Comparison of ENCODE assay signal across 12 cellular contexts in the genomic region with DNA sequence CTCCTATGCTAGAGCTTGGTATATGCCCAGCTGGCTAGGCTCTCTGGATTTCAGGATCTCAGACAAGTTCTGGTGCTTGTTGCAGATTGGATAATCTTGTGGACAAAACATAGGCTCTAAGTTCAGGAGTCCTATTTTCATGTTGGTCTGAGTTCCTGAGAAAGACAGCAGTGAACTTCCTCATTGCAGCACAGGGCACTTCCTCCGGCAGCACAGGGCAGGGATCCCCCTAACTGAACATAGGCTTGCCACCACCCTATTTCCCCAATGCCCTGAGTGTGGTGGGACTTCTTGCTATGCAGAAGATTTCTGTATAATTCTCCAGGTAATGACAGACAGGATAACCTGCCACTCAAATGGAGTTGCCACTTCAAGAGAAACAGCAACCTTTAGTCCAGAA.
A peak's percentile ranks its signal among the peaks of the same experiment; 100 is the strongest.
DNase-seq lines count a peak whose midpoint lies in the region; ATAC-seq and TF ChIP-seq lines count a peak whose summit lies in the region.
"Had no signal": no experiment of that assay in that cellular context is flagged by ENCODE, and none has a peak within 500 bp of the region (broad histone marks: within the 10 kb centered on the region; RNA-seq: fewer than 3 reads in every experiment).

No MANE protein-coding gene starts in this region.

- 0 out of 2 replicates have a peak overlapping the region, but pooled peaks have one; percentile 37 for H3K14ac ChIP-seq in IMR-90 (replicated peaks; ENCODE audit: low read depth, low read length)

- H3K56ac ChIP-seq in IMR-90 (ENCODE audit: extremely low read depth, insufficient read depth, low read length): no peak overlapping the region

- H4K8ac ChIP-seq in IMR-90 (ENCODE audit: low read depth in 2 of 2, low read length in 2 of 2): no peak overlapping the region

- BruUV-seq in IMR-90 (replicated peaks; lab: Mats Ljungman, UMichigan): no TSS peak

- ATAC-seq in IMR-90 (ENCODE audit: low read depth) (no peak), GM19035 (IDR thresholded peaks at IDR 0.05; ENCODE audit: unreplicated experiment) (no peak)
- ATAC-seq: heart left ventricle had no signal

- H3K9ac ChIP-seq in IMR-90 (ENCODE audit: low read depth, low read length): no peak overlapping the region

- no peaks in the 10 kb centered on the region for H3K27me3 ChIP-seq in IMR-90 (ENCODE audit: control insufficient read depth, insufficient read depth, low read length)
- H3K27me3 ChIP-seq in spleen (replicated peaks in 1 of 7): no peaks in the 10 kb centered on the region
- H3K27me3 ChIP-seq: heart left ventricle had no signal

- in situ Hi-C loops in IMR-90 (cut with MboI; ENCODE audit: low sequenced_read_pairs): no loop called here

- no peaks in the 10 kb centered on the region for H4K20me1 ChIP-seq in IMR-90 (ENCODE audit: insufficient read depth, low read length)

- peak overlapping the region; percentile 60 for H2BK5ac ChIP-seq in IMR-90 (ENCODE audit: low read depth, low read length, poor library complexity, severe bottlenecking)

- TF ChIP-seq CTCF in IMR-90 (conservative IDR thresholded peaks at IDR 0.05; ENCODE audit: low read depth, low read length) (no peak), RWPE1 (conservative IDR thresholded peaks at IDR 0.05; ENCODE audit: low read depth) (no peak), spleen (IDR thresholded peaks at IDR 0.05 in 8 of 11, conservative IDR thresholded peaks at IDR 0.05 in 3 of 11) (no peak)

- no peak overlapping the region for H4K5ac ChIP-seq in IMR-90 (ENCODE audit: low read depth, low read length)

- POLR2A ChIA-PET in IMR-90 (lab: Charles Lee; ENCODE audit: unreplicated experiment) (no interaction called here), RWPE1 (lab: Yijun Ruan, JAX; ENCODE audit: low non-redundant PET) (no interaction called here)

- H3K36me3 ChIP-seq in IMR-90 (ENCODE audit: control insufficient read depth, insufficient read depth, low read length) (no peaks in the 10 kb centered on the region), spleen (no peaks in the 10 kb centered on the region)
- H3K36me3 ChIP-seq: heart left ventricle had no signal

- H3K9me3 ChIP-seq in IMR-90 (ENCODE audit: control insufficient read depth, insufficient read depth, low read length) (no peaks in the 10 kb centered on the region), spleen (no peaks in the 10 kb centered on the region)
- H3K9me3 ChIP-seq: heart left ventricle had no signal

- peaks cover 12% of the 10 kb centered on the region for H3K9me1 ChIP-seq in IMR-90 (ENCODE audit: insufficient read depth, low read length)

- TF ChIP-seq RAD21 in IMR-90 (IDR thresholded peaks at IDR 0.05; ENCODE audit: low read length): no peak

- 0 out of 2 replicates have a peak overlapping the region, but pooled peaks have one; percentile 26 for H4K91ac ChIP-seq in IMR-90 (ENCODE audit: insufficient read depth, low read depth, low read length)

- no peaks in the 10 kb centered on the region for H3K79me1 ChIP-seq in IMR-90 (ENCODE audit: low read depth in 1 of 2, low read length in 2 of 2)

- no peak overlapping the region for H2AFZ ChIP-seq in IMR-90 (replicated peaks; ENCODE audit: low read length, poor library complexity)

- peak overlapping the region; percentile 99 for H2BK120ac ChIP-seq in IMR-90 (ENCODE audit: low read depth, low read length)

- TF ChIP-seq POLR2A in IMR-90 (IDR thresholded peaks at IDR 0.05; ENCODE audit: low read depth, low read length): no peak
- TF ChIP-seq POLR2A in spleen (IDR thresholded peaks at IDR 0.05): no peak

- intact Hi-C loops in IMR-90 (cut with micrococcal nuclease): loop anchor here (2.0 kb wide), 1 partner anchor 65 kb away; no protein-coding TSS in a partner anchor
- intact Hi-C loops in spleen (cut with DNase I; ENCODE audit: low total_unique reads): no loop called here

- no CpG with 5 or more reads among the region's 1 CpG for WGBS in IMR-90 (ENCODE audit: extremely low coverage in 2 of 2, insufficient read length in 1 of 2), 2 experiments
- WGBS in spleen, 5 donors: 17 to 78% (median 30%) methylated on average over 1 of the region's 1 CpG

- CTCF ChIA-PET in IMR-90 (lab: Yijun Ruan, JAX) (no interaction called here), RWPE1 (lab: Yijun Ruan, JAX) (interaction anchor here (1.5 kb wide), 1 partner anchor 149 kb away, joined by 4 read pairs; no protein-coding TSS in a partner anchor)

- peak overlapping the region; percentile 98 for H2BK20ac ChIP-seq in IMR-90 (ENCODE audit: low read depth, low read length)

- H3K4me3 ChIP-seq in IMR-90 (ENCODE audit: insufficient read depth, low read depth, low read length): no peak overlapping the region
- no peak overlapping the region for H3K4me3 ChIP-seq in spleen
- H3K4me3 ChIP-seq: heart left ventricle had no signal

- H3K4me1 ChIP-seq in IMR-90 (ENCODE audit: control insufficient read depth, insufficient read depth, low read length): peaks cover 7% of the 10 kb centered on the region; the same call in 1 of the 2 replicates
- peaks cover 25 to 52% (median 41%) of the 10 kb centered on the region in 6 donors for H3K4me1 ChIP-seq in spleen

- H2AK5ac ChIP-seq in IMR-90 (ENCODE audit: low read depth, low read length): no peak overlapping the region; the same call in 1 of the 2 replicates

- peak overlapping the region; percentile 52; the same call in 1 of the 3 replicates for H2BK15ac ChIP-seq in IMR-90 (ENCODE audit: low read depth, low read length)

- H3K4me2 ChIP-seq in IMR-90 (ENCODE audit: low read depth, low read length): no peak overlapping the region

- H3K27ac ChIP-seq in IMR-90 (ENCODE audit: insufficient read depth, low read length) (no peak overlapping the region), RWPE1 (peak overlapping the region; percentile 95), spleen (peak overlapping the region; percentile 48 to 93 (median 89))

- H3K4ac ChIP-seq in IMR-90 (ENCODE audit: low read depth, low read length): peak overlapping the region; percentile 35

- DNase-seq in IMR-90 (no peak), RWPE1 (ENCODE audit: low spot score) (no peak), globus pallidus (ENCODE audit: low spot score) (peak; percentile 29), spleen (peak; percentile 83), A172 (ENCODE audit: low spot score) (no peak), NCI-H774 (lab: John Stamatoyannopoulos, UW) (no peak)
- DNase-seq: activated CD8-positive, alpha-beta memory T cell treated with anti-CD3 and anti-CD28 coated beads, Interleukin-2, amount 50 U/mL, for 48 hours; amniotic stem cell; effector memory CD4-positive, alpha-beta T cell; NCI-H1105 treated with DMSO at 0.1 percent for 48 hours had no signal

- peak overlapping the region; percentile 13; the same call in 1 of the 2 replicates for H3K18ac ChIP-seq in IMR-90 (ENCODE audit: low read depth, low read length)

- H3K23ac ChIP-seq in IMR-90 (ENCODE audit: low read depth, low read length): no peak overlapping the region

- no peak overlapping the region for H2AK9ac ChIP-seq in IMR-90 (replicated peaks; ENCODE audit: low read depth, low read length, poor library complexity)

- dilution Hi-C loops in IMR-90 (cut with HindIII; ENCODE audit: low sequenced_read_pairs, unreplicated experiment): no loop called here

TF ChIP-seq in IMR-90, 13 proteins besides CTCF, POLR2A, EP300 and RAD21:
- TF ChIP-seq CEBPB (IDR thresholded peaks at IDR 0.05; ENCODE audit: low read depth, low read length) (no peak), FOS (IDR thresholded peaks at IDR 0.05; ENCODE audit: low read depth, low read length) (no peak), MXI1 (IDR thresholded peaks at IDR 0.05; ENCODE audit: borderline replicate concordance, low read depth, low read length) (no peak), NFE2L2 (IDR thresholded peaks at IDR 0.05; ENCODE audit: low read depth, low read length) (no peak), RCOR1 (IDR thresholded peaks at IDR 0.05; ENCODE audit: insufficient replicate concordance, low read length) (no peak), MAFK (IDR thresholded peaks at IDR 0.05; ENCODE audit: low read depth, low read length) (no peak), RFX5 (IDR thresholded peaks at IDR 0.05; ENCODE audit: low read depth, low read length) (no peak)

Comparison
In these comparisons a context has a peak if more than half of its experiments do, and no peak if none do; other contexts are left out.
1. DNase-seq: peak in globus pallidus (single experiment) and spleen (single experiment); none in IMR-90 (single experiment), RWPE1 (single experiment), A172 (single experiment) and NCI-H774 (single experiment).